Comparison of ENCODE assay signal across 10 cellular contexts in the genomic region with DNA sequence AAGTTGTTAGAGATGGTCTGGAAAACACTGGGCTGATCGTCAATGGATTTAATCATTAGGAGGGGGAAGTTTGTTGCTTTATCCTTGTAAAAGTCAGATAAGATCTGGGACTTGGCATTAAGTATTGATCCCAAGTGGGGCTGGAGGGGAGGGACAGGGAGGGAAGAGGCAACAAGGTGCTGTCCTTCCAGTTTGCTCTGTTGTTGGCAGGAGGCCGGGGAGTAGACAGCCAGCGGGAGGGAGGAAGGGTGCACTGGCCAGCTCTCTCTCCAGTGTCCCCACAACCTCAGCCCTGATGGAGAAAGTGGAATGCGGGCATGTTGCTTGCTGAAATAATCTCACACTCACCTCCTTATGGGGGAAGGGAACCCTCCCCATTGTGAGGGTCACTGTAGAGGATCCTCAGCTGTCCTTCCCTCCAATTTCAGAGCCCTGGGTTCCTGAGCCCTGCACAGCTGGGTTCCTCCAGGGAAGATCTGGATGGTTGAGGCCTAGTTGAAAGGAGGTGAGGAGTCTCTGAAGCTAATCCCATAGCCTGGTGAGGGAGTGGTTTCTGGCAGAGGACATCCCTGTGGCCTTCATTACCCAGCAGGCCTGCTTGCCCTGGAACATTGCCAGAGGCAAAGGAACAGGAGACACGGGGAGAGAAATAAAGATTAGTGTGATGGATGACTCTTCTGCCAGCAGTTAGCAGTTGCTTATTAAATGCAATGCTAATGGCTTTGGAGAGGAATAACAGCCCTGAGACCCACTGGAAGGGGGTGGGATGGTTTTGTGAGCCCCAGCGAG.
A peak's percentile ranks its signal among the peaks of the same experiment; 100 is the strongest.
DNase-seq lines count a peak whose midpoint lies in the region; ATAC-seq and TF ChIP-seq lines count a peak whose summit lies in the region.
"Had no signal": no experiment of that assay in that cellular context is flagged by ENCODE, and none has a peak within 500 bp of the region (broad histone marks: within the 10 kb centered on the region; RNA-seq: fewer than 3 reads in every experiment).

No MANE protein-coding gene starts in this region.

- TF ChIP-seq CTCF in mucosa of descending colon (IDR thresholded peaks at IDR 0.05) = no peak

- peaks cover 23% of the 10 kb centered on the region for H3K36me3 Mint-ChIP-seq in T-cell

- intact Hi-C loops in mucosa of descending colon (cut with DNase I, micrococcal nuclease) = no loop called here

- H3K27ac ChIP-seq in SJCRH30 = no peak overlapping the region

- H3K4me1 Mint-ChIP-seq in T-cell = peaks cover 48 to 66% (median 61%) of the 10 kb centered on the region in 3 donors

- H3K4me3 ChIP-seq in SJCRH30 (no peak overlapping the region), mucosa of descending colon (no peak overlapping the region)
- H3K4me3 ChIP-seq: Peyer's patch had no signal

- ATAC-seq in mucosa of descending colon (peak; percentile 43), T-cell (replicated peaks in 1 of 4) (no peak)

- H3K4me3 Mint-ChIP-seq in T-cell = no peak overlapping the region

- no peaks in the 10 kb centered on the region for H3K27me3 ChIP-seq in SJCRH30
- H3K27me3 ChIP-seq: Peyer's patch had no signal

- H3K9me3 ChIP-seq in SJCRH30 (replicated peaks) = no peaks in the 10 kb centered on the region
- H3K9me3 ChIP-seq in mucosa of descending colon = no peaks in the 10 kb centered on the region
- H3K9me3 ChIP-seq: Peyer's patch had no signal

- peak; percentile 79 for DNase-seq in D341Med (ENCODE audit: low spot score)
- peak; percentile 51 for DNase-seq in NCI-H1105 (lab: John Stamatoyannopoulos, UW)
- DNase-seq in SJCRH30 = peak; percentile 67 to 74
- no peak for DNase-seq in mucosa of descending colon
- no peak for DNase-seq in T-cell
- no peak for DNase-seq in iPS-NIHi7 (ENCODE audit: extremely low spot score)
- no peak for DNase-seq in NOMO-1 treated with DMSO at 0.1 percent for 48 hours (lab: John Stamatoyannopoulos, UW; ENCODE audit: unreplicated experiment)
- DNase-seq in ureter (ENCODE audit: low spot score) = no peak
- DNase-seq: GDM1 had no signal

- CTCF ChIA-PET in T-cell (lab: Charles Lee) = no interaction called here

- peak overlapping the region in 1 of 2 donors; percentile 48 for H3K27ac Mint-ChIP-seq in T-cell

- H3K9me3 Mint-ChIP-seq in T-cell = no peaks in the 10 kb centered on the region

- POLR2A ChIA-PET in T-cell (lab: Charles Lee) = no interaction called here

- H3K36me3 ChIP-seq in SJCRH30 (0 out of 2 replicates have a peak, but pooled peaks cover 2% of the 10 kb centered on the region), mucosa of descending colon (ENCODE audit: low read depth) (no peaks in the 10 kb centered on the region)
- H3K36me3 ChIP-seq: Peyer's patch had no signal

- no peaks in the 10 kb centered on the region for H3K27me3 Mint-ChIP-seq in T-cell

- H3K4me1 ChIP-seq in SJCRH30 = peaks cover 32% of the 10 kb centered on the region
- H3K4me1 ChIP-seq in mucosa of descending colon (ENCODE audit: low read depth) = peaks cover 10% of the 10 kb centered on the region

Comparison
In these comparisons a context has a peak if more than half of its experiments do, and no peak if none do; other contexts are left out.
1. DNase-seq: peak in D341Med (single experiment), NCI-H1105 (single experiment) and SJCRH30 (2 of 2); none in mucosa of descending colon (0 of 3), T-cell (0 of 34), iPS-NIHi7 (single experiment), NOMO-1 treated with DMSO at 0.1 percent for 48 hours (single experiment) and ureter (single experiment).